ENCODE assay signal across 9 cellular contexts in genomic region chr17:80817861-80818260, GRCh38.
A peak's percentile ranks its signal among the peaks of the same experiment; 100 is the strongest.
DNase-seq lines count a peak whose midpoint lies in the region; TF ChIP-seq lines count a peak whose summit lies in the region.
"Had no signal": no experiment of that assay in that cellular context is flagged by ENCODE, and none has a peak within 500 bp of the region (broad histone marks: within the 10 kb centered on the region; RNA-seq: fewer than 3 reads in every experiment).

No MANE protein-coding gene starts in this region.

- no peaks in the 10 kb centered on the region for H3K4me1 ChIP-seq in left ventricle myocardium inferior

- H3K4me1 Mint-ChIP-seq in activated T-helper 1 cell treated with anti-CD3 and anti-CD28 coated beads, Interleukin-12 subunit alpha, Interleukin-12 subunit beta, Interleukin-2, Interleukin-4 antibody, amounts not matched to agents 30 ng/mL and 10 ng/mL and 1 ng/mL, durations not matched to agents 14 hours and 24 hours and 36 hours (ENCODE audit: low read depth): peaks cover 85% of the 10 kb centered on the region

- peaks cover 9% of the 10 kb centered on the region for H3K36me3 ChIP-seq in left ventricle myocardium inferior

- no peak overlapping the region for H3K27ac ChIP-seq in left ventricle myocardium inferior (replicated peaks)
- H3K27ac ChIP-seq: KMS-11 had no signal

- no peaks in the 10 kb centered on the region for H3K27me3 ChIP-seq in left ventricle myocardium inferior (ENCODE audit: low read depth)

- DNase-seq in AG10803 (ENCODE audit: low read depth) (peak; percentile 35), ELR (ENCODE audit: low read depth) (peak; percentile 73), islet precursor cell (peak; percentile 71), LoVo (ENCODE audit: low spot score) (no peak), left ventricle myocardium inferior (no peak)
- DNase-seq in activated T-helper 1 cell treated with anti-CD3 and anti-CD28 coated beads, Interleukin-12 subunit alpha, Interleukin-12 subunit beta, Interleukin-2, Interleukin-4 antibody, amounts not matched to agents 30 ng/mL and 10 ng/mL and 1 ng/mL, durations not matched to agents 14 hours and 24 hours and 36 hours (ENCODE audit: low spot score): no peak
- no peak for DNase-seq in stimulated activated CD4-positive, alpha-beta T cell treated with anti-CD3 and anti-CD28 coated beads, Interleukin-12 subunit alpha, Interleukin-12 subunit beta, amount 100 ng/mL, for 4 hours
- DNase-seq: NCI-H2029 treated with DMSO at 0.1 percent for 48 hours had no signal

- no peaks in the 10 kb centered on the region for H3K9me3 ChIP-seq in left ventricle myocardium inferior (replicated peaks)

- intact Hi-C loops in activated T-helper 1 cell treated with anti-CD3 and anti-CD28 coated beads, Interleukin-12 subunit alpha, Interleukin-12 subunit beta, Interleukin-2, Interleukin-4 antibody, amounts not matched to agents 30 ng/mL and 10 ng/mL and 1 ng/mL, durations not matched to agents 14 hours and 24 hours and 36 hours (cut with micrococcal nuclease): no loop called here
- intact Hi-C loops in left ventricle myocardium inferior (cut with micrococcal nuclease): no loop called here

- peaks cover 45% of the 10 kb centered on the region for H3K36me3 Mint-ChIP-seq in activated T-helper 1 cell treated with anti-CD3 and anti-CD28 coated beads, Interleukin-12 subunit alpha, Interleukin-12 subunit beta, Interleukin-2, Interleukin-4 antibody, amounts not matched to agents 30 ng/mL and 10 ng/mL and 1 ng/mL, durations not matched to agents 14 hours and 24 hours and 36 hours (ENCODE audit: low read depth)

- TF ChIP-seq CTCF in AG10803 (conservative IDR thresholded peaks at IDR 0.05; ENCODE audit: low read length) (no peak), left ventricle myocardium inferior (IDR thresholded peaks at IDR 0.05; ENCODE audit: borderline replicate concordance) (no peak)

- no peaks in the 10 kb centered on the region for H3K27me3 Mint-ChIP-seq in activated T-helper 1 cell treated with anti-CD3 and anti-CD28 coated beads, Interleukin-12 subunit alpha, Interleukin-12 subunit beta, Interleukin-2, Interleukin-4 antibody, amounts not matched to agents 30 ng/mL and 10 ng/mL and 1 ng/mL, durations not matched to agents 14 hours and 24 hours and 36 hours (ENCODE audit: insufficient read depth)

- H3K4me3 Mint-ChIP-seq in activated T-helper 1 cell treated with anti-CD3 and anti-CD28 coated beads, Interleukin-12 subunit alpha, Interleukin-12 subunit beta, Interleukin-2, Interleukin-4 antibody, amounts not matched to agents 30 ng/mL and 10 ng/mL and 1 ng/mL, durations not matched to agents 14 hours and 24 hours and 36 hours: no peak overlapping the region

- peak overlapping the region; percentile 35 for H3K27ac Mint-ChIP-seq in activated T-helper 1 cell treated with anti-CD3 and anti-CD28 coated beads, Interleukin-12 subunit alpha, Interleukin-12 subunit beta, Interleukin-2, Interleukin-4 antibody, amounts not matched to agents 30 ng/mL and 10 ng/mL and 1 ng/mL, durations not matched to agents 14 hours and 24 hours and 36 hours

- H3K9me3 Mint-ChIP-seq in activated T-helper 1 cell treated with anti-CD3 and anti-CD28 coated beads, Interleukin-12 subunit alpha, Interleukin-12 subunit beta, Interleukin-2, Interleukin-4 antibody, amounts not matched to agents 30 ng/mL and 10 ng/mL and 1 ng/mL, durations not matched to agents 14 hours and 24 hours and 36 hours: peaks cover 4% of the 10 kb centered on the region

- H3K4me3 ChIP-seq in AG10803 (ENCODE audit: low read length): no peak overlapping the region
- no peak overlapping the region for H3K4me3 ChIP-seq in left ventricle myocardium inferior

Comparison
In these comparisons a context has a peak if more than half of its experiments do, and no peak if none do; other contexts are left out.
1. DNase-seq: peak in AG10803 (single experiment), ELR (single experiment) and islet precursor cell (single experiment); none in activated T-helper 1 cell treated with anti-CD3 and anti-CD28 coated beads, Interleukin-12 subunit alpha, Interleukin-12 subunit beta, Interleukin-2, Interleukin-4 antibody, amounts not matched to agents 30 ng/mL and 10 ng/mL and 1 ng/mL, durations not matched to agents 14 hours and 24 hours and 36 hours (single experiment), stimulated activated CD4-positive, alpha-beta T cell treated with anti-CD3 and anti-CD28 coated beads, Interleukin-12 subunit alpha, Interleukin-12 subunit beta, amount 100 ng/mL, for 4 hours (single experiment), LoVo (single experiment) and left ventricle myocardium inferior (single experiment).